In the genomic region with DNA sequence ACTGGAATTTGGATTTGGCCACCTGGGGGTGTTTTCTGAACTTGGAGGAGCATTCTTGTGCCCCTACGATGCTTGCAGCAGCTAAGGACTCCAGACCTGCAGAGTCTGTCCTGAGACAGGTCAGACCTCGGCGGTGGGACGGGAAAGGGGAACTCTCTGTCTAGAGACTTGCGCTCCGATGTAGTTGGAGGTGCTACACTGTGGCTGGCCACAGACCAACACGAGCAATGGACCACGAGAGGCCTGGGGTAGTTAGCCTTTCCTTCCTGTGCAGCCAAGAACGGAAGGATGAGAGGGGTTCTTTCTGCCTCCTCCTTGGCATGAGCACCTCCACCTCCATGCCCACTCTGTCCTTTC, we compare ENCODE assay signal across 16 cellular contexts. TPM values are rescaled to one million over a fixed set of nuclear protein-coding genes. Genes with fewer than 3 reads are reported as not detected.
DNase-seq lines count a peak whose midpoint lies in the region; ATAC-seq, FAIRE-seq and TF ChIP-seq lines count a peak whose summit lies in the region.
"Had no signal": no experiment of that assay in that cellular context is flagged by ENCODE, and none has a peak within 500 bp of the region (broad histone marks: within the 10 kb centered on the region; RNA-seq: fewer than 3 reads in every experiment).

No MANE protein-coding gene starts in this region.

- no peak for DNase-seq in heart right ventricle
- DNase-seq in left ventricle myocardium superior = no peak
- DNase-seq in kidney = no peak
- DNase-seq in posterior vena cava (ENCODE audit: low spot score) = peak; percentile 56
- DNase-seq in EL = no peak
- no peak for DNase-seq in UCSD-AML1 (lab: John Stamatoyannopoulos, UW; ENCODE audit: unreplicated experiment)
- DNase-seq in H54 (ENCODE audit: insufficient read length, low spot score) = no peak
- DNase-seq: ACHN; activated effector memory CD4-positive, alpha-beta T cell treated with Interleukin-2 at 50 U/mL for 16 hours; NCI-H1048; stimulated activated CD4-positive, alpha-beta T cell treated with anti-CD3 and anti-CD28 coated beads, Interleukin-1b, Interleukin-23, amount 100 ng/mL, for 48 hours; SW 1271 had no signal

- H3K27me3 ChIP-seq in heart right ventricle = no peaks in the 10 kb centered on the region

- TF ChIP-seq POLR2A in H54 (IDR thresholded peaks at IDR 0.05; ENCODE audit: low read depth, low read length) = no peak

- 61 to 82% methylated on average over 9 of the region's 9 CpGs for WGBS in heart right ventricle, 2 donors

- no peak overlapping the region for H3K4me3 ChIP-seq in heart right ventricle
- H3K4me3 ChIP-seq in kidney (ENCODE audit: low read length in 2 of 2) = no peak overlapping the region

- peak overlapping the region in 1 of 2 donors; percentile 26 for H3K9ac ChIP-seq in kidney (ENCODE audit: low read length in 2 of 2)

- H3K27ac ChIP-seq in heart right ventricle = peak overlapping the region; percentile 54 to 100 (median 82)
- peak overlapping the region; percentile 57 to 78 for H3K27ac ChIP-seq in kidney (ENCODE audit: low read depth in 2 of 2, low read length in 2 of 2)

- H3K9me3 ChIP-seq in heart right ventricle (no peaks in the 10 kb centered on the region), kidney (ENCODE audit: control insufficient read depth in 1 of 2, low read length in 2 of 2) (no peaks in the 10 kb centered on the region)

- intact Hi-C loops in heart right ventricle (cut with DNase I) = no loop called here
- intact Hi-C loops in left ventricle myocardium superior (cut with micrococcal nuclease) = no loop called here
- intact Hi-C loops in kidney (cut with DNase I) = no loop called here
- intact Hi-C loops in posterior vena cava (cut with DNase I) = no loop called here

- FAIRE-seq in kidney (lab: Jason Lieb, UNC) (no peak), H54 (lab: Jason Lieb, UNC) (no peak)
- FAIRE-seq: RCC 7860 had no signal

- H3K4me1 ChIP-seq in heart right ventricle (peaks cover 9 to 56% (median 46%) of the 10 kb centered on the region in 9 donors), kidney (ENCODE audit: control insufficient read depth in 1 of 2, insufficient read depth in 1 of 2, low read depth in 1 of 2, low read length in 2 of 2) (peaks cover 14 to 19% of the 10 kb centered on the region in 2 donors)

- no peaks in the 10 kb centered on the region for H3K36me3 ChIP-seq in heart right ventricle
- no peaks in the 10 kb centered on the region for H3K36me3 ChIP-seq in kidney (ENCODE audit: control insufficient read depth in 1 of 2, insufficient read depth in 2 of 2, low read length in 2 of 2)

- TF ChIP-seq CTCF in heart right ventricle (IDR thresholded peaks at IDR 0.05) (no peak), kidney (IDR thresholded peaks at IDR 0.05; ENCODE audit: borderline replicate concordance, extremely low read depth, insufficient read depth) (no peak)

- ATAC-seq in heart right ventricle = no peak
- no peak for ATAC-seq in left ventricle myocardium superior
- no peak for ATAC-seq in HG02763 (IDR thresholded peaks at IDR 0.05; ENCODE audit: unreplicated experiment)
- ATAC-seq: HCT116 had no signal

RNA-seq across cellular contexts. Expression of gene GRAMD1A, which starts 5.9 kb away (rescaled TPM):
- total RNA-seq in heart right ventricle (10 to 100 TPM; 19.5 to 49.4 (median 30.3) TPM), left ventricle myocardium superior (30.6 TPM), kidney (87.3 TPM), posterior vena cava (10 to 100 TPM; 83.0 to 87.0 TPM)
- polyA plus RNA-seq in heart right ventricle (10 to 100 TPM; 38.7 to 40.9 TPM), kidney (ENCODE audit: insufficient read depth, low read depth, low replicate concordance) (29.8 TPM)

RNA-seq across cellular contexts. Expression of gene ZNF792, which starts 30.2 kb away (rescaled TPM):
- total RNA-seq in heart right ventricle (1 to 10 TPM; 2.0 to 5.9 (median 4.0) TPM), left ventricle myocardium superior (3.4 TPM), kidney (9.1 TPM), posterior vena cava (1 to 10 TPM; 4.9 to 6.2 TPM)
- polyA plus RNA-seq in heart right ventricle (1 to 10 TPM; 1.6 to 1.7 TPM), kidney (ENCODE audit: insufficient read depth, low read depth, low replicate concordance) (2.0 TPM)

RNA-seq across cellular contexts. Expression of gene SCN1B, which starts 36.0 kb away (rescaled TPM):
- total RNA-seq in heart right ventricle (10 to 100 TPM; 33.1 to 70.5 (median 41.5) TPM), left ventricle myocardium superior (45.7 TPM), kidney (24.1 TPM), posterior vena cava (10 to 100 TPM; 30.8 to 42.4 TPM)
- polyA plus RNA-seq in heart right ventricle (10 to 100 TPM; 24.5 to 60.5 TPM), kidney (ENCODE audit: insufficient read depth, low read depth, low replicate concordance) (9.6 TPM)

RNA-seq across cellular contexts. Expression of gene HPN, which starts 47.3 kb away (rescaled TPM):
- total RNA-seq in heart right ventricle (10 to 100 TPM in 1 of 10 donors, 1 to 10 TPM in 9; 2.8 to 13.1 (median 4.8) TPM), left ventricle myocardium superior (9.8 TPM), kidney (134 TPM), posterior vena cava (1 to 10 TPM in 1 of 2 donors, under 1 TPM in 1; 1.00 to 1.7 TPM)
- polyA plus RNA-seq in heart right ventricle (1 to 10 TPM; 1.4 to 3.5 TPM), kidney (ENCODE audit: insufficient read depth, low read depth, low replicate concordance) (331 TPM)
- total RNA-seq: temporal lobe had no signal
